Comparison of ENCODE assay signal across 8 cellular contexts in genomic region chr6:156933201-156934053, GRCh38.
A peak's percentile ranks its signal among the peaks of the same experiment; 100 is the strongest.
DNase-seq lines count a peak whose midpoint lies in the region; ATAC-seq and TF ChIP-seq lines count a peak whose summit lies in the region.

No MANE protein-coding gene starts in this region.

- 10% methylated on average over 7 of the region's 7 CpGs for WGBS in body of pancreas, 2 donors
- 60 to 61% methylated on average over 4 to 7 of the region's 7 CpGs for WGBS in mesodermal cell (ENCODE audit: insufficient coverage in 2 of 2), 2 experiments

- H3K36me3 ChIP-seq in body of pancreas (replicated peaks in 1 of 2; ENCODE audit: insufficient read depth in 1 of 2, low read depth in 2 of 2) (no peaks in the 10 kb centered on the region), mesodermal cell (ENCODE audit: control insufficient read depth, insufficient read depth, low read length) (peaks cover 11% of the 10 kb centered on the region)

- peak in 2 of 7 experiments; percentile 17 to 21 for TF ChIP-seq CTCF in body of pancreas (IDR thresholded peaks at IDR 0.05)

- H3K27me3 ChIP-seq in body of pancreas, result no peaks in the 10 kb centered on the region

- intact Hi-C loops in body of pancreas (cut with DNase I), result no loop called here

- peak; percentile 66 for DNase-seq in D341Med (ENCODE audit: low spot score)
- peak; percentile 76 to 99 (median 94) for DNase-seq in NCI-H1417 (lab: John Stamatoyannopoulos, UW)
- peak; percentile 73 to 90 (median 82) for DNase-seq in body of pancreas
- DNase-seq in Ammon's horn (ENCODE audit: low spot score), result no peak

- no peak overlapping the region for H3K4me3 ChIP-seq in body of pancreas
- no peak overlapping the region for H3K4me3 ChIP-seq in mesodermal cell (ENCODE audit: extremely low read depth, insufficient read depth, low read length, poor library complexity, severe bottlenecking)

- H3K4me1 ChIP-seq in body of pancreas, result peaks cover 47% of the 10 kb centered on the region
- H3K4me1 ChIP-seq in mesodermal cell (ENCODE audit: control insufficient read depth, insufficient read depth, low read length, poor library complexity, severe bottlenecking), result peaks cover 12% of the 10 kb centered on the region

- no peaks in the 10 kb centered on the region for H3K9me3 ChIP-seq in body of pancreas
- no peaks in the 10 kb centered on the region for H3K9me3 ChIP-seq in mesodermal cell (ENCODE audit: control insufficient read depth, low read length)

- H3K27ac ChIP-seq in body of pancreas (peak overlapping the region; percentile 35 to 85 (median 74)), mesodermal cell (ENCODE audit: low read depth, low read length, severe bottlenecking) (peak overlapping the region; percentile 44)

- TF ChIP-seq POLR2A in body of pancreas (IDR thresholded peaks at IDR 0.05), result no peak

- peak; percentile 84 for ATAC-seq in body of pancreas
- ATAC-seq in GM21515 (IDR thresholded peaks at IDR 0.05; ENCODE audit: unreplicated experiment), result no peak
- no peak for ATAC-seq in GM21390 (IDR thresholded peaks at IDR 0.05; ENCODE audit: unreplicated experiment)
- no peak for ATAC-seq in HG03442 (IDR thresholded peaks at IDR 0.05; ENCODE audit: unreplicated experiment)
